ENCODE assay signal across 17 cellular contexts in genomic region chr13:44508562-44509062, GRCh38.
"Had no signal": no experiment of that assay in that cellular context is flagged by ENCODE, and none has a peak within 500 bp of the region (broad histone marks: within the 10 kb centered on the region; RNA-seq: fewer than 3 reads in every experiment).

No MANE protein-coding gene starts in this region.

- H3K27ac ChIP-seq: ascending aorta, gastroesophageal sphincter, heart left ventricle, tibial artery had no signal

- FAIRE-seq: bronchial epithelial cell, urothelium cell line had no signal

- ATAC-seq: activated T-cell treated with anti-CD3 and anti-CD28 coated beads, Interleukin-2, amount 50 U/mL, for 72 hours; esophagus mucosa; gastroesophageal sphincter; naive thymus-derived CD8-positive, alpha-beta T cell had no signal

- H3K27me3 ChIP-seq: ascending aorta, gastroesophageal sphincter, heart left ventricle, tibial artery had no signal

- DNase-seq: activated CD4-positive, alpha-beta T cell treated with anti-CD3 and anti-CD28 coated beads for 1 hour; activated gamma-delta T cell; activated T-cell treated with anti-CD3 and anti-CD28 coated beads, Interleukin-2, amount 50 U/mL, for 72 hours; cerebellar nuclear complex; cortex of kidney; effector CD4-positive, alpha-beta T cell; heart left ventricle; mesenchymal stem cell; naive thymus-derived CD8-positive, alpha-beta T cell; nucleus accumbens; stimulated activated naive CD4-positive, alpha-beta T cell; tibial artery had no signal

- H3K4me1 ChIP-seq: ascending aorta, gastroesophageal sphincter had no signal

- H3K9me3 ChIP-seq: ascending aorta, gastroesophageal sphincter, heart left ventricle, tibial artery had no signal

- H3K4me3 ChIP-seq: ascending aorta, gastroesophageal sphincter, heart left ventricle, tibial artery had no signal
